24 cellular contexts compared by ENCODE assay signal in genomic region chr22:40153186-40153585, GRCh38. TPM values are rescaled to one million over a fixed set of nuclear protein-coding genes. Genes with fewer than 3 reads are reported as not detected.
A peak's percentile ranks its signal among the peaks of the same experiment; 100 is the strongest.
DNase-seq lines count a peak whose midpoint lies in the region; ATAC-seq lines count a peak whose summit lies in the region.
"Had no signal": no experiment of that assay in that cellular context is flagged by ENCODE, and none has a peak within 500 bp of the region (broad histone marks: within the 10 kb centered on the region; RNA-seq: fewer than 3 reads in every experiment).

No MANE protein-coding gene starts in this region.

- no peak overlapping the region for H3K4me3 Mint-ChIP-seq in activated T-helper 17 cell treated with anti-CD3 and anti-CD28 coated beads, Interleukin-2, amount 50 U/mL, for 72 hours
- no peak overlapping the region for H3K4me3 Mint-ChIP-seq in naive B cell
- H3K4me3 Mint-ChIP-seq: H9 had no signal

- H3K36me3 Mint-ChIP-seq in activated T-helper 17 cell treated with anti-CD3 and anti-CD28 coated beads, Interleukin-2, amount 50 U/mL, for 72 hours (ENCODE audit: low read depth), result peaks cover 19% of the 10 kb centered on the region
- peaks cover 6 to 9% of the 10 kb centered on the region in 2 donors for H3K36me3 Mint-ChIP-seq in naive B cell

- H3K27ac Mint-ChIP-seq in activated T-helper 17 cell treated with anti-CD3 and anti-CD28 coated beads, Interleukin-2, amount 50 U/mL, for 72 hours, result peak overlapping the region; percentile 34
- H3K27ac Mint-ChIP-seq in naive B cell, result peak overlapping the region in 5 of 6 donors; percentile 42 to 88 (median 62)

- H3K4me1 Mint-ChIP-seq in activated T-helper 17 cell treated with anti-CD3 and anti-CD28 coated beads, Interleukin-2, amount 50 U/mL, for 72 hours, result peaks cover 18% of the 10 kb centered on the region
- H3K4me1 Mint-ChIP-seq in naive B cell, result peaks cover 12 to 26% (median 14%) of the 10 kb centered on the region in 3 donors

- DNase-seq in NCI-H2227 (lab: John Stamatoyannopoulos, UW; ENCODE audit: unreplicated experiment) (peak; percentile 1), NCI-H2227 treated with DMSO at 0.1 percent for 48 hours (lab: John Stamatoyannopoulos, UW) (no peak), ELF-1 (ENCODE audit: low read depth, low spot score) (peak; percentile 71), naive B cell (no peak)
- no peak for DNase-seq in activated CD4-positive, alpha-beta T cell treated with anti-CD3 and anti-CD28 coated beads for 1 hour
- DNase-seq in central memory CD4-positive, alpha-beta T cell, result no peak
- DNase-seq: activated CD4-positive, alpha-beta T cell treated with anti-CD3 and anti-CD28 coated beads, Interleukin-2, amount 50 U/mL, for 4 hours; activated CD4-positive, CD25-positive, alpha-beta regulatory T cell; activated effector memory CD4-positive, alpha-beta T cell treated with Interleukin-2 at 50 U/mL for 16 hours; cerebellar nuclear complex; DMS153; H9; mesenchymal stem cell; NCI-H1105; NK-92 treated with Interleukin-12 subunit alpha and Interleukin-12 subunit beta, amount 100 ng/mL, for 24 hours; occipital lobe; PC-9; Right ventricle myocardium superior; T1000 had no signal

- no peaks in the 10 kb centered on the region for H3K27me3 Mint-ChIP-seq in activated T-helper 17 cell treated with anti-CD3 and anti-CD28 coated beads, Interleukin-2, amount 50 U/mL, for 72 hours
- no peaks in the 10 kb centered on the region for H3K27me3 Mint-ChIP-seq in naive B cell

- no peaks in the 10 kb centered on the region for H3K9me3 Mint-ChIP-seq in activated T-helper 17 cell treated with anti-CD3 and anti-CD28 coated beads, Interleukin-2, amount 50 U/mL, for 72 hours
- H3K9me3 Mint-ChIP-seq in naive B cell, result no peaks in the 10 kb centered on the region
- H3K9me3 Mint-ChIP-seq: H9 had no signal

- no peak for ATAC-seq in activated T-helper 17 cell treated with anti-CD3 and anti-CD28 coated beads, Interleukin-2, amount 50 U/mL, for 72 hours (replicated peaks)
- ATAC-seq in naive B cell (ENCODE audit: low read depth in 2 of 2), result no peak
- ATAC-seq in HG03442 (IDR thresholded peaks at IDR 0.05; ENCODE audit: unreplicated experiment), result no peak
- ATAC-seq: gastroesophageal sphincter, K562, left lobe of liver had no signal

RNA-seq across cellular contexts. Expression of gene TNRC6B, which starts 24.5 kb away (rescaled TPM):
- 10 to 100 TPM; 45.3 to 59.1 TPM for total RNA-seq in activated T-helper 17 cell treated with anti-CD3 and anti-CD28 coated beads, Interleukin-2, amount 50 U/mL, for 72 hours
- polyA plus RNA-seq in naive B cell (ENCODE audit: low read depth in 6 of 6), result 100 to 1,000 TPM in 4 of 6 donors, 10 to 100 TPM in 2; 37.3 to 171 (median 109) TPM

Comparison
In these comparisons a context has a peak if more than half of its experiments do, and no peak if none do; other contexts are left out.
1. DNase-seq: peak in NCI-H2227 (single experiment) and ELF-1 (single experiment); none in NCI-H2227 treated with DMSO at 0.1 percent for 48 hours (single experiment), naive B cell (single experiment), activated CD4-positive, alpha-beta T cell treated with anti-CD3 and anti-CD28 coated beads for 1 hour (single experiment) and central memory CD4-positive, alpha-beta T cell (single experiment).